Comparison of ENCODE assay signal across 25 cellular contexts in genomic region chr19:9823816-9824215, GRCh38. TPM values are rescaled to one million over a fixed set of nuclear protein-coding genes. Genes with fewer than 3 reads are reported as not detected.
A peak's percentile ranks its signal among the peaks of the same experiment; 100 is the strongest.
DNase-seq lines count a peak whose midpoint lies in the region; ATAC-seq and TF ChIP-seq lines count a peak whose summit lies in the region.
"Had no signal": no experiment of that assay in that cellular context is flagged by ENCODE, and none has a peak within 500 bp of the region (broad histone marks: within the 10 kb centered on the region; RNA-seq: fewer than 3 reads in every experiment).

No MANE protein-coding gene starts in this region.

- CTCF ChIA-PET in WTC11 (lab: Charles Lee), result no interaction called here

- ATAC-seq in WTC11 (no peak), GM19463 (IDR thresholded peaks at IDR 0.05; ENCODE audit: unreplicated experiment) (no peak)
- ATAC-seq: CD8-positive, alpha-beta T cell; Right ventricle myocardium inferior had no signal

- POLR2A ChIA-PET in WTC11 (lab: Charles Lee), result no interaction called here

- H3K36me3 ChIP-seq in BLaER1 (peaks cover 28% of the 10 kb centered on the region), KMS-11 (ENCODE audit: insufficient read depth) (peaks cover 3% of the 10 kb centered on the region; the same call in 1 of the 2 replicates)
- H3K36me3 ChIP-seq: BE2C, HAP-1 had no signal

- H3K36me3 Mint-ChIP-seq in WTC11 (peaks cover 8% of the 10 kb centered on the region; the same call in 1 of the 2 replicates), nephron progenitor cell (ENCODE audit: low read depth) (peaks cover 8% of the 10 kb centered on the region), chondrocyte (ENCODE audit: low read depth) (peaks cover 1% of the 10 kb centered on the region)

- H3K9me3 Mint-ChIP-seq in WTC11 (no peaks in the 10 kb centered on the region), nephron progenitor cell (no peaks in the 10 kb centered on the region), chondrocyte (ENCODE audit: low read depth) (no peaks in the 10 kb centered on the region)
- H3K9me3 Mint-ChIP-seq: CD8-positive, alpha-beta T cell had no signal

- no peak for TF ChIP-seq CTCF in KMS-11 (conservative IDR thresholded peaks at IDR 0.05; ENCODE audit: low read depth, low read length)
- no peak for TF ChIP-seq CTCF in WTC11 (IDR thresholded peaks at IDR 0.05)
- no peak for TF ChIP-seq CTCF in nephron progenitor cell (IDR thresholded peaks at IDR 0.05)
- no peak for TF ChIP-seq CTCF in chondrocyte (IDR thresholded peaks at IDR 0.05)

- peaks cover 15% of the 10 kb centered on the region for H3K4me1 Mint-ChIP-seq in WTC11
- peaks cover 38% of the 10 kb centered on the region for H3K4me1 Mint-ChIP-seq in nephron progenitor cell
- peaks cover 38% of the 10 kb centered on the region for H3K4me1 Mint-ChIP-seq in chondrocyte (ENCODE audit: low read depth)

- H3K9ac ChIP-seq in BLaER1 (peak overlapping the region; percentile 38; the same call in 1 of the 2 replicates), KMS-11 (peak overlapping the region; percentile 4; the same call in 1 of the 2 replicates)
- H3K9ac ChIP-seq: GM23248 had no signal

- no peaks in the 10 kb centered on the region for H3K9me3 ChIP-seq in BLaER1
- H3K9me3 ChIP-seq: BE2C, HAP-1 had no signal

- H3K79me2 ChIP-seq in KMS-11 (ENCODE audit: insufficient read depth, low read depth), result peaks cover 38% of the 10 kb centered on the region

- H3K4me3 Mint-ChIP-seq in WTC11 (no peak overlapping the region), nephron progenitor cell (no peak overlapping the region), chondrocyte (ENCODE audit: unreplicated experiment) (no peak overlapping the region)
- H3K4me3 Mint-ChIP-seq: CD8-positive, alpha-beta T cell had no signal

- no peak overlapping the region for H3K4me3 ChIP-seq in BLaER1
- H3K4me3 ChIP-seq in KMS-11 (IDR thresholded peaks at IDR 0.05; ENCODE audit: insufficient read depth, low read depth, low read length), result no peak overlapping the region
- H3K4me3 ChIP-seq: GM23248, HAP-1, SJSA1 had no signal

- H4K20me1 ChIP-seq in BLaER1, result peaks cover 51% of the 10 kb centered on the region
- no peaks in the 10 kb centered on the region for H4K20me1 ChIP-seq in KMS-11 (ENCODE audit: insufficient read depth)

- H3K27ac Mint-ChIP-seq in WTC11 (peak overlapping the region; percentile 85; the same call in 1 of the 2 replicates), nephron progenitor cell (peak overlapping the region; percentile 72), chondrocyte (ENCODE audit: unreplicated experiment) (no peak overlapping the region)
- H3K27ac Mint-ChIP-seq: CD8-positive, alpha-beta T cell had no signal

- H3K27me3 Mint-ChIP-seq in WTC11 (ENCODE audit: low read depth), result no peaks in the 10 kb centered on the region
- H3K27me3 Mint-ChIP-seq in nephron progenitor cell (ENCODE audit: low read depth, poor library complexity), result no peaks in the 10 kb centered on the region
- no peaks in the 10 kb centered on the region for H3K27me3 Mint-ChIP-seq in chondrocyte (ENCODE audit: low read depth)

- H3K27me3 ChIP-seq in BLaER1 (no peaks in the 10 kb centered on the region), KMS-11 (ENCODE audit: insufficient read depth, low read depth) (no peaks in the 10 kb centered on the region)
- H3K27me3 ChIP-seq: BE2C, SJSA1 had no signal

- no peak overlapping the region for H2AFZ ChIP-seq in KMS-11 (ENCODE audit: low read depth)
- H2AFZ ChIP-seq: GM23248 had no signal

- no peak overlapping the region for H3K27ac ChIP-seq in BLaER1
- peak overlapping the region; percentile 66 for H3K27ac ChIP-seq in KMS-11
- H3K27ac ChIP-seq: GM23248, HL-60, SJSA1 had no signal

- H3K4me2 ChIP-seq in BLaER1, result peak overlapping the region; percentile 30; the same call in 1 of the 2 replicates
- peak overlapping the region; percentile 75 for H3K4me2 ChIP-seq in KMS-11

- H3K4me1 ChIP-seq in BLaER1 (peaks cover 44% of the 10 kb centered on the region), KMS-11 (ENCODE audit: low read depth, poor library complexity, severe bottlenecking) (peaks cover 68% of the 10 kb centered on the region)

- DNase-seq in WTC11 (ENCODE audit: low spot score) (no peak), nephron progenitor cell (no peak), CD1c-positive myeloid dendritic cell (ENCODE audit: extremely low spot score) (no peak), chondrocyte (ENCODE audit: low spot score) (no peak)
- DNase-seq: BE2C; Calu3; CD8-positive, alpha-beta T cell; DMS153; GF-D8; GM23248; KG1; NCI-H1694; NCI-H2081; NCI-H2171; NCI-H345; NCI-H524; NCI-H774; T-helper 1 cell had no signal

TF ChIP-seq in WTC11, 78 proteins besides CTCF, POLR2A, EP300 and RAD21 (continues in another document):
- TF ChIP-seq E2F4 (CRISPR knock-in tag; IDR thresholded peaks at IDR 0.05; ENCODE audit: borderline replicate concordance, low read depth) (no peak), GTF2I (CRISPR knock-in tag; conservative IDR thresholded peaks at IDR 0.05) (no peak), FOXP4 (CRISPR knock-in tag; IDR thresholded peaks at IDR 0.05) (no peak), HMGXB4 (CRISPR knock-in tag; IDR thresholded peaks at IDR 0.05) (no peak), ZSCAN18 (CRISPR knock-in tag; IDR thresholded peaks at IDR 0.05) (no peak), RELA (CRISPR knock-in tag; IDR thresholded peaks at IDR 0.05; ENCODE audit: borderline replicate concordance) (no peak), KAT7 (CRISPR knock-in tag; IDR thresholded peaks at IDR 0.05; ENCODE audit: borderline replicate concordance) (no peak), JUN (CRISPR knock-in tag; IDR thresholded peaks at IDR 0.05) (no peak), E2F5 (CRISPR knock-in tag; IDR thresholded peaks at IDR 0.05) (no peak)

RNA-seq across cellular contexts. Expression of gene UBL5, which starts 3.9 kb away (rescaled TPM):
- 402 to 411 TPM (median 405 TPM) in 3 replicates for total RNA-seq in WTC11 (2021)
- total RNA-seq in chondrocyte, result 265 to 294 TPM (median 265 TPM) in 3 replicates

RNA-seq across cellular contexts. Expression of gene FBXL12, which starts 4.9 kb away (rescaled TPM):
- total RNA-seq in WTC11 (2021), result 34.2 to 37.6 TPM (median 35.7 TPM) in 3 replicates
- 24.2 to 27.8 TPM (median 26.7 TPM) in 3 replicates for total RNA-seq in chondrocyte

RNA-seq across cellular contexts. Expression of gene PIN1, which starts 11.3 kb away (rescaled TPM):
- 107 to 111 TPM (median 110 TPM) in 3 replicates for total RNA-seq in WTC11 (2021)
- total RNA-seq in chondrocyte, result 64.5 to 78.4 TPM (median 65.5 TPM) in 3 replicates

RNA-seq across cellular contexts. Expression of gene ZNF846, which starts 55.3 kb away (rescaled TPM):
- total RNA-seq in WTC11 (2021) (11.2 to 12.2 TPM (median 11.6 TPM) in 3 replicates), chondrocyte (18.8 to 20.3 TPM (median 19.4 TPM) in 3 replicates)
